In the genomic region with DNA sequence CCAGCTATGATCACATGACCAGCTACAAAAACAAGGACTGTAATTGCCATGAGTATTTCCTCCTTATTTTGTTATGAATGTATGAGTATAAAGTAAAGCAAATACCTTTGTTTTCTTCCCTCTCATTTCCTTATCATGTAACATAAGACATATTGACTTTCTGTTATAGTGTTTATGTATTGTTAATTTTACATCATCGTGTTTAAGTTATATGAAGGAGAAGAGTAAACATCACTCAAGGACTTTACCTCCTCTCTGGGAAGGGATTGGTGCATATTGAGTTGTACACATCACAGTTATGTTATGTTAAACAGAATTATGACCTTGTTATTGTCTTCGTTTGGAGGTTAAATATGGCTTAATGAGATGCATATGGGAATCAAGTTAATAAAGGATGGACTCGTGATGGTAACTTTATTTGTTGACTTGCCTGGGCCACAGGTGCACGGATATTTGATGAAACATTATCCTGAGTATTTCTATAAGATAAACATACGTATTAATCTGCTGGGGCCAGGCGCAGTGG, we compare ENCODE assay signal across 26 cellular contexts.
DNase-seq lines count a peak whose midpoint lies in the region; ATAC-seq and TF ChIP-seq lines count a peak whose summit lies in the region.
"Had no signal": no experiment of that assay in that cellular context is flagged by ENCODE, and none has a peak within 500 bp of the region (broad histone marks: within the 10 kb centered on the region; RNA-seq: fewer than 3 reads in every experiment).

No MANE protein-coding gene starts in this region.

- no peaks in the 10 kb centered on the region for H3K9me3 ChIP-seq in HEK293 (ENCODE audit: control insufficient read depth, insufficient read depth, low read depth, low read length)
- no peaks in the 10 kb centered on the region for H3K9me3 ChIP-seq in WERI-Rb-1 (ENCODE audit: severe bottlenecking)
- H3K9me3 ChIP-seq: BLaER1, suprapubic skin had no signal

- H3K27me3 ChIP-seq in WERI-Rb-1 (ENCODE audit: insufficient read depth, low read depth, severe bottlenecking) = no peaks in the 10 kb centered on the region
- H3K27me3 ChIP-seq: BLaER1, suprapubic skin had no signal

- DNase-seq in NCI-H2081 treated with DMSO at 0.1 percent for 48 hours (lab: John Stamatoyannopoulos, UW) = peak; percentile 39
- DNase-seq in SHP77 treated with DMSO at 0.1 percent for 48 hours (lab: John Stamatoyannopoulos, UW) = peak; percentile 90
- no peak for DNase-seq in activated CD4-positive, CD25-positive, alpha-beta regulatory T cell treated with anti-CD3 and anti-CD28 coated beads, Interleukin-2, amount 50 U/mL, for 72 hours
- no peak for DNase-seq in WERI-Rb-1
- DNase-seq: ACHN; activated CD4-positive, alpha-beta T cell treated with anti-CD3 and anti-CD28 coated beads, Interleukin-2, amount 10 ng/mL, durations not matched to agents 24 days and 14 days; activated CD8-positive, alpha-beta memory T cell treated with anti-CD3 and anti-CD28 coated beads, Interleukin-2, amount 10 ng/mL, durations not matched to agents 7 days and 5 days; activated naive CD4-positive, alpha-beta T cell treated with anti-CD3 and anti-CD28 coated beads, Interleukin-2, amount 50 U/mL, for 16 hours; activated T-cell treated with anti-CD3 and anti-CD28 coated beads, Interleukin-2, amount 50 U/mL, for 72 hours; dermis blood vessel endothelial cell; HCEC 1CT; Karpas-422; left ventricle myocardium superior; natural killer cell; NCI-H446 treated with DMSO at 0.1 percent for 48 hours; RPMI8226; stimulated activated CD4-positive, alpha-beta T cell treated with anti-CD3 and anti-CD28 coated beads, Interleukin-4, amount 100 ng/mL, for 24 hours; stimulated activated naive B cell treated with anti-CD40 and anti-IgM and Interleukin-4, amounts not matched to agents 10 μg/mL and 1 μg/mL and 100 μg/mL, for 72 hours; T-helper 17 cell had no signal

- peaks cover 6% of the 10 kb centered on the region; the same call in 1 of the 2 replicates for H3K4me1 ChIP-seq in HEK293 (ENCODE audit: control insufficient read depth, insufficient read depth, low read length)
- H3K4me1 ChIP-seq: suprapubic skin had no signal

- POLR2A ChIA-PET in HEK293 (lab: Yijun Ruan, JAX) = no interaction called here

- CTCF ChIA-PET in HEK293 (lab: Yijun Ruan, JAX) = interaction anchor here (0.6 to 0.7 kb wide), 2 partner anchors 761 to 1314 kb away, joined by 3 to 4 read pairs; no protein-coding TSS in a partner anchor

- H3K36me3 ChIP-seq in HEK293 (ENCODE audit: control insufficient read depth in 2 of 2, insufficient read depth in 1 of 2, low read length in 2 of 2) = no peaks in the 10 kb centered on the region
- no peaks in the 10 kb centered on the region for H3K36me3 ChIP-seq in WERI-Rb-1
- H3K36me3 ChIP-seq: BLaER1, suprapubic skin had no signal

- ATAC-seq in GM18519 (IDR thresholded peaks at IDR 0.05; ENCODE audit: low FRiP score, unreplicated experiment) = no peak
- no peak for ATAC-seq in GM21423 (IDR thresholded peaks at IDR 0.05; ENCODE audit: unreplicated experiment)
- ATAC-seq: activated CD8-positive, alpha-beta memory T cell treated with anti-CD3 and anti-CD28 coated beads, Interleukin-2, amount 10 ng/mL, durations not matched to agents 7 days and 5 days; activated T-cell treated with anti-CD3 and anti-CD28 coated beads, Interleukin-2, amount 50 U/mL, for 72 hours; left ventricle myocardium superior; natural killer cell; stimulated activated naive B cell treated with anti-CD40 and anti-IgM and Interleukin-4, amounts not matched to agents 10 μg/mL and 1 μg/mL and 100 μg/mL, for 72 hours; T-helper 17 cell had no signal

- H3K27ac ChIP-seq in 22Rv1 (peak overlapping the region; percentile 40), HEK293 (ENCODE audit: extremely low read depth, low read depth, low read length) (no peak overlapping the region), WERI-Rb-1 (no peak overlapping the region)
- H3K27ac ChIP-seq: BLaER1, SK-N-MC, suprapubic skin had no signal

- H3K4me3 ChIP-seq in HEK293 (ENCODE audit: low read depth, low read length) (no peak overlapping the region), WERI-Rb-1 (ENCODE audit: low read depth, low read length) (no peak overlapping the region)
- H3K4me3 ChIP-seq: BLaER1, SK-N-MC, suprapubic skin had no signal

- TF ChIP-seq CTCF in 22Rv1 (IDR thresholded peaks at IDR 0.05) (no peak), HEK293 (tag by site-specific recombination; IDR thresholded peaks at IDR 0.05) (no peak), WERI-Rb-1 (IDR thresholded peaks at IDR 0.05; ENCODE audit: low read depth, low read length) (no peak)

TF ChIP-seq in HEK293, 187 proteins besides CTCF, POLR2A, EP300 and RAD21 (continues in another document):
- TF ChIP-seq, protein P1, sequence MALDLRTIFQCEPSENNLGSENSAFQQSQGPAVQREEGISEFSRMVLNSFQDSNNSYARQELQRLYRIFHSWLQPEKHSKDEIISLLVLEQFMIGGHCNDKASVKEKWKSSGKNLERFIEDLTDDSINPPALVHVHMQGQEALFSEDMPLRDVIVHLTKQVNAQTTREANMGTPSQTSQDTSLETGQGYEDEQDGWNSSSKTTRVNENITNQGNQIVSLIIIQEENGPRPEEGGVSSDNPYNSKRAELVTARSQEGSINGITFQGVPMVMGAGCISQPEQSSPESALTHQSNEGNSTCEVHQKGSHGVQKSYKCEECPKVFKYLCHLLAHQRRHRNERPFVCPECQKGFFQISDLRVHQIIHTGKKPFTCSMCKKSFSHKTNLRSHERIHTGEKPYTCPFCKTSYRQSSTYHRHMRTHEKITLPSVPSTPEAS (tag by site-specific recombination; IDR thresholded peaks at IDR 0.05) = no peak
- TF ChIP-seq ZNF629 (tag by site-specific recombination; IDR thresholded peaks at IDR 0.05) = peak; percentile 36; the same call in 1 of the 2 replicates
- TF ChIP-seq PRDM6 (tag by site-specific recombination; IDR thresholded peaks at IDR 0.05) = peak; percentile 65
- no peak for TF ChIP-seq ZNF169 (tag by site-specific recombination; IDR thresholded peaks at IDR 0.05)
- TF ChIP-seq ZNF112 (tag by site-specific recombination; IDR thresholded peaks at IDR 0.05) = 0 out of 2 replicates have a peak, but pooled peaks have one; percentile 25
- TF ChIP-seq ZNF174 (tag by site-specific recombination; IDR thresholded peaks at IDR 0.05) = peak; percentile 65; the same call in 1 of the 2 replicates
- TF ChIP-seq ZNF366 (tag by site-specific recombination; conservative IDR thresholded peaks at IDR 0.05) = peak; percentile 59
- 0 out of 2 replicates have a peak, but pooled peaks have one; percentile 11 for TF ChIP-seq KLF8 (tag by site-specific recombination; IDR thresholded peaks at IDR 0.05)
- TF ChIP-seq ZNF350 (tag by site-specific recombination; IDR thresholded peaks at IDR 0.05) = peak; percentile 67
- peak; percentile 51 for TF ChIP-seq OSR2 (tag by site-specific recombination; IDR thresholded peaks at IDR 0.05)
- 0 out of 2 replicates have a peak, but pooled peaks have one; percentile 29 for TF ChIP-seq GLI2 (tag by site-specific recombination; IDR thresholded peaks at IDR 0.05; ENCODE audit: borderline replicate concordance, low read depth)
- 0 out of 2 replicates have a peak, but pooled peaks have one; percentile 18 for TF ChIP-seq YY2 (tag by site-specific recombination; IDR thresholded peaks at IDR 0.05)
- TF ChIP-seq, protein P2, sequence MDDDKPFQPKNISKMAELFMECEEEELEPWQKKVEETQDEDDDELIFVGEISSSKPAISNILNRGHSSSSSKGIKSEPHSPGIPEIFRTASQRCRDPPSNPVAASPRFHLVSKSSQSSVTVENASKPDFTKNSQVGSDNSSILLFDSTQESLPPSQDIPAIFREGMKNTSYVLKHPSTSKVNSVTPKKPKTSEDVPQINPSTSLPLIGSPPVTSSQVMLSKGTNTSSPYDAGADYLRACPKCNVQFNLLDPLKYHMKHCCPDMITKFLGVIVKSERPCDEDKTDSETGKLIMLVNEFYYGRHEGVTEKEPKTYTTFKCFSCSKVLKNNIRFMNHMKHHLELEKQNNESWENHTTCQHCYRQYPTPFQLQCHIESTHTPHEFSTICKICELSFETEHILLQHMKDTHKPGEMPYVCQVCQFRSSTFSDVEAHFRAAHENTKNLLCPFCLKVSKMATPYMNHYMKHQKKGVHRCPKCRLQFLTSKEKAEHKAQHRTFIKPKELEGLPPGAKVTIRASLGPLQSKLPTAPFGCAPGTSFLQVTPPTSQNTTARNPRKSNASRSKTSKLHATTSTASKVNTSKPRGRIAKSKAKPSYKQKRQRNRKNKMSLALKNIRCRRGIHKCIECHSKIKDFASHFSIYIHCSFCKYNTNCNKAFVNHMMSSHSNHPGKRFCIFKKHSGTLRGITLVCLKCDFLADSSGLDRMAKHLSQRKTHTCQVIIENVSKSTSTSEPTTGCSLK (tag by site-specific recombination; IDR thresholded peaks at IDR 0.05) = no peak
- TF ChIP-seq, protein P3, sequence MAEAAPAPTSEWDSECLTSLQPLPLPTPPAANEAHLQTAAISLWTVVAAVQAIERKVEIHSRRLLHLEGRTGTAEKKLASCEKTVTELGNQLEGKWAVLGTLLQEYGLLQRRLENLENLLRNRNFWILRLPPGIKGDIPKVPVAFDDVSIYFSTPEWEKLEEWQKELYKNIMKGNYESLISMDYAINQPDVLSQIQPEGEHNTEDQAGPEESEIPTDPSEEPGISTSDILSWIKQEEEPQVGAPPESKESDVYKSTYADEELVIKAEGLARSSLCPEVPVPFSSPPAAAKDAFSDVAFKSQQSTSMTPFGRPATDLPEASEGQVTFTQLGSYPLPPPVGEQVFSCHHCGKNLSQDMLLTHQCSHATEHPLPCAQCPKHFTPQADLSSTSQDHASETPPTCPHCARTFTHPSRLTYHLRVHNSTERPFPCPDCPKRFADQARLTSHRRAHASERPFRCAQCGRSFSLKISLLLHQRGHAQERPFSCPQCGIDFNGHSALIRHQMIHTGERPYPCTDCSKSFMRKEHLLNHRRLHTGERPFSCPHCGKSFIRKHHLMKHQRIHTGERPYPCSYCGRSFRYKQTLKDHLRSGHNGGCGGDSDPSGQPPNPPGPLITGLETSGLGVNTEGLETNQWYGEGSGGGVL (tag by site-specific recombination; IDR thresholded peaks at IDR 0.05) = 0 out of 2 replicates have a peak, but pooled peaks have one; percentile 8

Comparison
In these comparisons a context has a peak if more than half of its experiments do, and no peak if none do; other contexts are left out.
1. DNase-seq: peak in NCI-H2081 treated with DMSO at 0.1 percent for 48 hours (single experiment) and SHP77 treated with DMSO at 0.1 percent for 48 hours (single experiment); none in activated CD4-positive, CD25-positive, alpha-beta regulatory T cell treated with anti-CD3 and anti-CD28 coated beads, Interleukin-2, amount 50 U/mL, for 72 hours (single experiment) and WERI-Rb-1 (single experiment).